In genomic region chr1:167515893-167516321, GRCh38 we compare ENCODE assay signal across 17 cellular contexts. TPM values are rescaled to one million over a fixed set of nuclear protein-coding genes. Genes with fewer than 3 reads are reported as not detected.
DNase-seq lines count a peak whose midpoint lies in the region; ATAC-seq, FAIRE-seq and TF ChIP-seq lines count a peak whose summit lies in the region.
"Had no signal": no experiment of that assay in that cellular context is flagged by ENCODE, and none has a peak within 500 bp of the region (broad histone marks: within the 10 kb centered on the region; RNA-seq: fewer than 3 reads in every experiment).

No MANE protein-coding gene starts in this region.

- intact Hi-C loops in activated CD4-positive, alpha-beta memory T cell treated with anti-CD3 and anti-CD28 coated beads for 36 hours (cut with micrococcal nuclease) = loop anchor here (1.0 to 5.0 kb wide), 3 partner anchors 34 to 249 kb away; no protein-coding TSS in a partner anchor
- intact Hi-C loops in breast epithelium (cut with DNase I; ENCODE audit: low total_unique reads) = no loop called here

- peak overlapping the region; percentile 95 for H3K4me3 Mint-ChIP-seq in activated naive CD4-positive, alpha-beta T cell treated with anti-CD3 and anti-CD28 coated beads, Interleukin-2, amount 50 U/mL, for 24 hours
- H3K4me3 Mint-ChIP-seq in activated CD4-positive, alpha-beta memory T cell treated with anti-CD3 and anti-CD28 coated beads for 36 hours = peak overlapping the region; percentile 88
- no peak overlapping the region for H3K4me3 Mint-ChIP-seq in endodermal cell

- H3K4me3 ChIP-seq in endodermal cell (ENCODE audit: low read length) (no peak overlapping the region), breast epithelium (no peak overlapping the region)

- H3K36me3 Mint-ChIP-seq in activated naive CD4-positive, alpha-beta T cell treated with anti-CD3 and anti-CD28 coated beads, Interleukin-2, amount 50 U/mL, for 24 hours = peaks cover 23% of the 10 kb centered on the region
- H3K36me3 Mint-ChIP-seq in activated CD4-positive, alpha-beta memory T cell treated with anti-CD3 and anti-CD28 coated beads for 36 hours = peaks cover 44% of the 10 kb centered on the region
- no peaks in the 10 kb centered on the region for H3K36me3 Mint-ChIP-seq in endodermal cell (ENCODE audit: low read depth)

- H3K27me3 Mint-ChIP-seq in activated naive CD4-positive, alpha-beta T cell treated with anti-CD3 and anti-CD28 coated beads, Interleukin-2, amount 50 U/mL, for 24 hours = no peaks in the 10 kb centered on the region
- H3K27me3 Mint-ChIP-seq in activated CD4-positive, alpha-beta memory T cell treated with anti-CD3 and anti-CD28 coated beads for 36 hours = no peaks in the 10 kb centered on the region
- H3K27me3 Mint-ChIP-seq in endodermal cell (ENCODE audit: insufficient read depth) = no peaks in the 10 kb centered on the region

- no peak for TF ChIP-seq CTCF in endodermal cell (conservative IDR thresholded peaks at IDR 0.05)
- no peak for TF ChIP-seq CTCF in breast epithelium (IDR thresholded peaks at IDR 0.05)

- POLR2A ChIA-PET in activated CD4-positive, alpha-beta memory T cell treated with anti-CD3 and anti-CD28 coated beads for 36 hours (lab: Charles Lee) = interaction anchor here (0.7 to 5.8 kb wide), 14 partner anchors 8 to 295 kb away, joined by 3 to 115 read pairs (median 6); partner anchors contain the start of genes CREG1 and POU2F1

- no peak for TF ChIP-seq POLR2A in breast epithelium (IDR thresholded peaks at IDR 0.05)

- peak overlapping the region; percentile 100 for H3K27ac Mint-ChIP-seq in activated naive CD4-positive, alpha-beta T cell treated with anti-CD3 and anti-CD28 coated beads, Interleukin-2, amount 50 U/mL, for 24 hours
- peak overlapping the region; percentile 98 for H3K27ac Mint-ChIP-seq in activated CD4-positive, alpha-beta memory T cell treated with anti-CD3 and anti-CD28 coated beads for 36 hours
- no peak overlapping the region for H3K27ac Mint-ChIP-seq in endodermal cell

- ATAC-seq in HG03196 (IDR thresholded peaks at IDR 0.05; ENCODE audit: unreplicated experiment) = no peak
- ATAC-seq: right cardiac atrium, Right ventricle myocardium inferior had no signal

- H3K9me3 Mint-ChIP-seq in activated naive CD4-positive, alpha-beta T cell treated with anti-CD3 and anti-CD28 coated beads, Interleukin-2, amount 50 U/mL, for 24 hours = no peaks in the 10 kb centered on the region
- H3K9me3 Mint-ChIP-seq in activated CD4-positive, alpha-beta memory T cell treated with anti-CD3 and anti-CD28 coated beads for 36 hours = no peaks in the 10 kb centered on the region
- no peaks in the 10 kb centered on the region for H3K9me3 Mint-ChIP-seq in endodermal cell

- H3K9ac ChIP-seq in endodermal cell (ENCODE audit: extremely low read depth, low read length, poor library complexity, severe bottlenecking) = no peak overlapping the region

- H3K27ac ChIP-seq in endodermal cell (ENCODE audit: low read depth, low read length) (no peak overlapping the region), breast epithelium (no peak overlapping the region)

- DNase-seq in activated naive CD4-positive, alpha-beta T cell treated with Interleukin-2 at 50 U/mL for 16 hours = no peak
- no peak for DNase-seq in activated CD4-positive, alpha-beta memory T cell treated with anti-CD3 and anti-CD28 coated beads for 36 hours
- DNase-seq in endodermal cell (peak; percentile 26), urothelium cell line (ENCODE audit: low spot score) (no peak), DMS114 treated with DMSO at 0.1 percent for 48 hours (lab: John Stamatoyannopoulos, UW; ENCODE audit: unreplicated experiment) (no peak), breast epithelium (ENCODE audit: low spot score in 2 of 2) (no peak)
- DNase-seq: GOT3, hypothalamus, NCI-H2029 treated with DMSO at 0.1 percent for 48 hours, right cardiac atrium had no signal

- H3K4me1 Mint-ChIP-seq in activated naive CD4-positive, alpha-beta T cell treated with anti-CD3 and anti-CD28 coated beads, Interleukin-2, amount 50 U/mL, for 24 hours = peaks cover 68% of the 10 kb centered on the region
- H3K4me1 Mint-ChIP-seq in activated CD4-positive, alpha-beta memory T cell treated with anti-CD3 and anti-CD28 coated beads for 36 hours (ENCODE audit: low read depth) = peaks cover 51% of the 10 kb centered on the region
- H3K4me1 Mint-ChIP-seq in endodermal cell = no peaks in the 10 kb centered on the region

- H3K4me1 ChIP-seq in endodermal cell (ENCODE audit: control insufficient read depth, insufficient read depth, low read length) (no peaks in the 10 kb centered on the region), breast epithelium (no peaks in the 10 kb centered on the region)

- 85 to 96% methylated on average over 3 to 4 of the region's 4 CpGs for WGBS in endodermal cell (ENCODE audit: insufficient coverage in 1 of 2, insufficient read length in 1 of 2), 2 experiments

- no peaks in the 10 kb centered on the region for H3K36me3 ChIP-seq in endodermal cell (ENCODE audit: control insufficient read depth, insufficient read depth, low read length)
- no peaks in the 10 kb centered on the region for H3K36me3 ChIP-seq in breast epithelium

- FAIRE-seq in urothelium cell line (lab: Jason Lieb, UNC) = peak; percentile 27
- FAIRE-seq: astrocyte, D721Med, endothelial cell of umbilical vein had no signal

- CTCF ChIA-PET in activated CD4-positive, alpha-beta memory T cell treated with anti-CD3 and anti-CD28 coated beads for 36 hours (lab: Charles Lee) = interaction anchor here (0.9 to 6.7 kb wide), 9 partner anchors 8 to 75 kb away, joined by 3 to 70 read pairs (median 7); no protein-coding TSS in a partner anchor

- no peaks in the 10 kb centered on the region for H3K27me3 ChIP-seq in endodermal cell (ENCODE audit: control insufficient read depth, insufficient read depth, low read length, poor library complexity, severe bottlenecking)
- H3K27me3 ChIP-seq in breast epithelium = no peaks in the 10 kb centered on the region

- H3K9me3 ChIP-seq in endodermal cell (ENCODE audit: control insufficient read depth, low read length) (no peaks in the 10 kb centered on the region), breast epithelium (no peaks in the 10 kb centered on the region)

RNA-seq across cellular contexts. Expression of gene CD247, which starts 2.4 kb away (rescaled TPM):
- total RNA-seq in activated CD4-positive, alpha-beta memory T cell treated with anti-CD3 and anti-CD28 coated beads for 36 hours = 100 to 1,000 TPM; 105 to 114 TPM
- total RNA-seq in endodermal cell (under 1 TPM; 0.46 to 0.55 TPM), breast epithelium (1 to 10 TPM in 2 of 3 donors, under 1 TPM in 1; 0.80 to 2.0 (median 2.0) TPM)
- polyA plus RNA-seq in endodermal cell (2013, experiment 1 of 2) = 0.36 TPM
- 0.50 TPM for polyA plus RNA-seq in endodermal cell (2013, experiment 2 of 2)
- total RNA-seq: astrocyte, endothelial cell of umbilical vein, fibroblast of villous mesenchyme had no signal
- polyA plus RNA-seq: endothelial cell of umbilical vein had no signal

RNA-seq across cellular contexts. Expression of gene CREG1, which starts 37.7 kb away (rescaled TPM):
- 10 to 100 TPM; 13.5 to 14.6 TPM for total RNA-seq in activated CD4-positive, alpha-beta memory T cell treated with anti-CD3 and anti-CD28 coated beads for 36 hours
- total RNA-seq in endodermal cell (10 to 100 TPM; 19.0 to 19.7 TPM), breast epithelium (100 to 1,000 TPM; 156 to 444 (median 190) TPM)
- polyA plus RNA-seq in endodermal cell (2013, experiment 1 of 2) = 29.6 TPM
- 28.2 TPM for polyA plus RNA-seq in endodermal cell (2013, experiment 2 of 2)

Comparison
In these comparisons a context has a peak if more than half of its experiments do, and no peak if none do; other contexts are left out.
1. RNA of gene CD247, which starts 2.4 kb away (total RNA-seq): 105 to 114 TPM in activated CD4-positive, alpha-beta memory T cell treated with anti-CD3 and anti-CD28 coated beads for 36 hours; 0.80 to 2.0 TPM in breast epithelium and 0.46 to 0.55 TPM in endodermal cell; every median in the first group is over 10 times any median in the second.
2. RNA of gene CREG1, which starts 37.7 kb away (total RNA-seq): 156 to 444 TPM in breast epithelium; 19.0 to 19.7 TPM in endodermal cell and 13.5 to 14.6 TPM in activated CD4-positive, alpha-beta memory T cell treated with anti-CD3 and anti-CD28 coated beads for 36 hours; every median in the first group is over 4 times any median in the second.